In the genomic region with DNA sequence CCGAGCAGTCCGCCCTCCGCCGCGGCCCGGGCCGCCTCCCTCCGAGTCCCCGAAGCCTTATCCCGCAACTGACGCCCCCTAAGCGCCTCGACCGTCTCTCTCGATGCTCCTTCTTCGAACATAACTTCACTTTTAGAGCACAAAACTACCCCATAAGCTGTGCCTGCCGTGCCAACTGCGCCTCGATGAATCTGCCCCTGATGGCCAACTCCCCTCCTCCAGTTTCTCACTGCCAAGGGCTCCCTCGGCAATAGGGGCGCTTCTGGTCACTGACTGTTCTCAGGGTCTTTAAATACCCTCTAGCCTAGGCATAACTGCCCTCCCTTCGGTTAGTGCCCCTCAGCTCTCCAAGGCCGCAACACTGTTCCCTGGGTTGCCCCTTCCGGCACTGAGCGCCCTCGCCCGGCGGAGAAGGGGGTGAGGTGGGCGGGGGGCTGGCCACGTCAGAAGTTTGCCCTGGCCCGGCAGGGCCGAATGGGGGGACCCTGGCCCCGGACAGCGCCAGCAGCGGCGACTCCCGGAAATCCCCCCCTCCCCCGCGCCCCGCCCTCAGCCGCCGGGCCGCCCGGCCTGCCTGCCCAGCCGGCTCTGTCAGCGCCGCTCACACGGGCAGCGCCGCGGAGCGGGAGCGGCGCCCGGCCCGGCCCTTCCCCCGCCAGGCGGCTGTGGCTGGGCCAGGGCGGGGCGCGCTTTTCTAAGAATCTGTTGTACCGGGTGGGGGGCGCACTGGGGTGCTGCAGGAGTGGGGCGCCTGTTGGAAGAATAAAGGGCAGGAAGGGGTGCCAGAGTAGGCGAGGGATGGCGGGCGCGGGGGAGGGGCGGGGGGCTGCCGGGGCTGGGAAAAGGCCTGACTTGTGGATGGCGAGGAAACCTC, we compare ENCODE assay signal across 8 cellular contexts. TPM values are rescaled to one million over a fixed set of nuclear protein-coding genes. Genes with fewer than 3 reads are reported as not detected.
A peak's percentile ranks its signal among the peaks of the same experiment; 100 is the strongest.
DNase-seq lines count a peak whose midpoint lies in the region; ATAC-seq and TF ChIP-seq lines count a peak whose summit lies in the region.

No MANE protein-coding gene starts in this region.

- no peaks in the 10 kb centered on the region for H3K9me3 Mint-ChIP-seq in activated CD8-positive, alpha-beta T cell treated with anti-CD3 and anti-CD28 coated beads for 36 hours

- H3K9ac ChIP-seq in Loucy (ENCODE audit: low read depth, low read length, poor library complexity, severe bottlenecking), result peak overlapping the region; percentile 89

- peaks cover 4% of the 10 kb centered on the region for H3K36me3 Mint-ChIP-seq in activated CD8-positive, alpha-beta T cell treated with anti-CD3 and anti-CD28 coated beads for 36 hours (ENCODE audit: low read depth)

- intact Hi-C loops in activated CD8-positive, alpha-beta T cell treated with anti-CD3 and anti-CD28 coated beads for 36 hours (cut with micrococcal nuclease), result no loop called here

- CTCF ChIA-PET in activated CD8-positive, alpha-beta T cell treated with anti-CD3 and anti-CD28 coated beads for 36 hours (lab: Charles Lee), result interaction anchor here (1.2 to 4.0 kb wide), 7 partner anchors 10 to 62 kb away, joined by 3 to 38 read pairs (median 6); partner anchors contain the start of genes CSAD and ESPL1

- peak overlapping the region; percentile 94 for H3K4me2 ChIP-seq in Loucy (ENCODE audit: low read depth, low read length, poor library complexity, severe bottlenecking)

- H3K79me2 ChIP-seq in Loucy (ENCODE audit: insufficient read depth, low read length), result no peaks in the 10 kb centered on the region

- H3K27me3 ChIP-seq in Loucy (ENCODE audit: insufficient read depth, low read length, poor library complexity, severe bottlenecking), result no peaks in the 10 kb centered on the region
- H3K27me3 ChIP-seq in esophagus (ENCODE audit: control insufficient read depth in 1 of 2, insufficient read depth in 2 of 2, low read length in 2 of 2), result no peaks in the 10 kb centered on the region
- no peaks in the 10 kb centered on the region for H3K27me3 ChIP-seq in upper lobe of left lung

- WGBS in esophagus, 2 donors, result 1% methylated on average over 62 to 71 of the region's 71 CpGs
- 1% methylated on average over 21 to 67 of the region's 71 CpGs for whole genome bisulfite sequencing in upper lobe of left lung, 2 donors

- POLR2A ChIA-PET in activated CD8-positive, alpha-beta T cell treated with anti-CD3 and anti-CD28 coated beads for 36 hours (lab: Charles Lee), result interaction anchor here (1.7 to 7.7 kb wide), 7 partner anchors 13 to 102 kb away, joined by 6 to 78 read pairs (median 21); partner anchors contain the start of genes ESPL1, ITGB7 and MYG1

- H3K36me3 ChIP-seq in Loucy (ENCODE audit: insufficient read depth, low read length) (no peaks in the 10 kb centered on the region), esophagus (ENCODE audit: control insufficient read depth in 2 of 2, insufficient read depth in 2 of 2, low read length in 1 of 2) (no peaks in the 10 kb centered on the region), upper lobe of left lung (peaks cover 0 to 3% (median 0%) of the 10 kb centered on the region in 4 donors)

- no peaks in the 10 kb centered on the region for H3K9me3 ChIP-seq in Loucy (ENCODE audit: insufficient read depth, low read depth, low read length)
- no peaks in the 10 kb centered on the region for H3K9me3 ChIP-seq in esophagus (ENCODE audit: control insufficient read depth in 2 of 2, insufficient read depth in 1 of 2, low read depth in 1 of 2, low read length in 1 of 2)
- no peaks in the 10 kb centered on the region for H3K9me3 ChIP-seq in upper lobe of left lung

- peaks cover 70% of the 10 kb centered on the region for H3K4me1 Mint-ChIP-seq in activated CD8-positive, alpha-beta T cell treated with anti-CD3 and anti-CD28 coated beads for 36 hours (ENCODE audit: low read depth)

- no peaks in the 10 kb centered on the region for H3K27me3 Mint-ChIP-seq in activated CD8-positive, alpha-beta T cell treated with anti-CD3 and anti-CD28 coated beads for 36 hours

- DNase-seq in DMS53 (lab: John Stamatoyannopoulos, UW), result peak; percentile 82
- no peak for DNase-seq in DMS53 treated with DMSO at 0.1 percent for 48 hours (lab: John Stamatoyannopoulos, UW; ENCODE audit: unreplicated experiment)
- peak; percentile 66 for DNase-seq in activated CD8-positive, alpha-beta T cell treated with anti-CD3 and anti-CD28 coated beads for 36 hours
- DNase-seq in mucosa of gallbladder (ENCODE audit: low spot score), result peak; percentile 70
- peak; percentile 80 to 96 for DNase-seq in upper lobe of left lung

- TF ChIP-seq CTCF in Loucy (conservative IDR thresholded peaks at IDR 0.05; ENCODE audit: low read length) (peak; percentile 54), upper lobe of left lung (IDR thresholded peaks at IDR 0.05) (peak in 3 of 6 experiments; percentile 25)
- TF ChIP-seq CTCF in activated CD8-positive, alpha-beta T cell treated with anti-CD3 and anti-CD28 coated beads for 36 hours (IDR thresholded peaks at IDR 0.05), result no peak

- H3K4me3 ChIP-seq in Loucy (ENCODE audit: low read length, poor library complexity, severe bottlenecking), result peak overlapping the region; percentile 87
- H3K4me3 ChIP-seq in esophagus (ENCODE audit: low read depth in 1 of 2, low read length in 2 of 2), result peak overlapping the region; percentile 58 to 75
- H3K4me3 ChIP-seq in upper lobe of left lung, result peak overlapping the region; percentile 56 to 83 (median 70)

- peak overlapping the region; percentile 92 for H3K4me3 Mint-ChIP-seq in activated CD8-positive, alpha-beta T cell treated with anti-CD3 and anti-CD28 coated beads for 36 hours

- no peaks in the 10 kb centered on the region for H3K9me2 ChIP-seq in Loucy (replicated peaks; ENCODE audit: low read depth, low read length)

- peaks cover 15% of the 10 kb centered on the region for H3F3A ChIP-seq in Loucy (ENCODE audit: low read depth)

- peak in 3 of 4 donors; percentile 19 to 79 (median 75) for TF ChIP-seq POLR2A in upper lobe of left lung (IDR thresholded peaks at IDR 0.05)

- H3K27ac Mint-ChIP-seq in activated CD8-positive, alpha-beta T cell treated with anti-CD3 and anti-CD28 coated beads for 36 hours, result peak overlapping the region; percentile 96

- peaks cover 51% of the 10 kb centered on the region for H3K4me1 ChIP-seq in Loucy (ENCODE audit: insufficient read depth, low read length, poor library complexity, severe bottlenecking)
- peaks cover 15 to 39% of the 10 kb centered on the region in 2 donors for H3K4me1 ChIP-seq in esophagus (ENCODE audit: control insufficient read depth in 2 of 2, insufficient read depth in 2 of 2, low read length in 1 of 2)
- peaks cover 66 to 95% (median 71%) of the 10 kb centered on the region in 4 donors for H3K4me1 ChIP-seq in upper lobe of left lung

- TF ChIP-seq EP300 in upper lobe of left lung (IDR thresholded peaks at IDR 0.05), result peak in 1 of 4 donors; percentile 24

- H4K20me1 ChIP-seq in Loucy (ENCODE audit: insufficient read depth, low read length, poor library complexity, severe bottlenecking), result no peaks in the 10 kb centered on the region

- H2AFZ ChIP-seq in Loucy (ENCODE audit: low read length), result peak overlapping the region; percentile 100

- ATAC-seq in GM21717 (IDR thresholded peaks at IDR 0.05; ENCODE audit: unreplicated experiment), result peak; percentile 32
- ATAC-seq in activated CD8-positive, alpha-beta T cell treated with anti-CD3 and anti-CD28 coated beads for 36 hours, result peak; percentile 9
- peak; percentile 52 to 76 for ATAC-seq in upper lobe of left lung (ENCODE audit: low FRiP score in 2 of 2)

- H3K27ac ChIP-seq in esophagus (ENCODE audit: low read depth in 2 of 2, low read length in 1 of 2) (peak overlapping the region; percentile 99 to 100), upper lobe of left lung (peak overlapping the region; percentile 98 to 100 (median 99))

RNA-seq across cellular contexts. Expression of gene RARG, which starts 10.6 kb away (rescaled TPM):
- total RNA-seq in activated CD8-positive, alpha-beta T cell treated with anti-CD3 and anti-CD28 coated beads for 36 hours, result 10 to 100 TPM; 19.7 to 20.3 TPM
- 100 to 1,000 TPM in 1 of 2 donors, 10 to 100 TPM in 1; 84.8 to 104 TPM for polyA plus RNA-seq in esophagus
- total RNA-seq in mucosa of gallbladder (41.8 TPM), upper lobe of left lung (10 to 100 TPM; 21.2 to 43.0 (median 32.1) TPM)

RNA-seq across cellular contexts. Expression of gene ITGB7, which starts 14.4 kb away (rescaled TPM):
- 100 to 1,000 TPM; 121 to 137 TPM for total RNA-seq in activated CD8-positive, alpha-beta T cell treated with anti-CD3 and anti-CD28 coated beads for 36 hours
- polyA plus RNA-seq in esophagus, result 1 to 10 TPM; 7.5 to 8.0 TPM
- total RNA-seq in mucosa of gallbladder (5.8 TPM), upper lobe of left lung (10 to 100 TPM in 1 of 6 donors, 1 to 10 TPM in 5; 3.1 to 12.9 (median 4.7) TPM)

RNA-seq across cellular contexts. Expression of gene CSAD, which starts 40.7 kb away (rescaled TPM):
- 10 to 100 TPM; 13.8 to 18.6 TPM for total RNA-seq in activated CD8-positive, alpha-beta T cell treated with anti-CD3 and anti-CD28 coated beads for 36 hours
- polyA plus RNA-seq in esophagus, result 10 to 100 TPM; 25.6 to 63.7 TPM
- 44.3 TPM for total RNA-seq in mucosa of gallbladder
- total RNA-seq in upper lobe of left lung, result 100 to 1,000 TPM in 1 of 6 donors, 10 to 100 TPM in 5; 19.8 to 164 (median 28.6) TPM

RNA-seq across cellular contexts. Expression of gene ZNF740, which starts 40.9 kb away (rescaled TPM):
- total RNA-seq in activated CD8-positive, alpha-beta T cell treated with anti-CD3 and anti-CD28 coated beads for 36 hours, result 10 to 100 TPM; 31.3 to 35.9 TPM
- polyA plus RNA-seq in esophagus, result 1 to 10 TPM; 4.7 to 5.3 TPM
- total RNA-seq in mucosa of gallbladder (40.4 TPM), upper lobe of left lung (10 to 100 TPM in 5 of 6 donors, 1 to 10 TPM in 1; 9.6 to 52.4 (median 24.0) TPM)

RNA-seq across cellular contexts. Expression of gene ESPL1, which starts 46.7 kb away (rescaled TPM):
- 10 to 100 TPM; 62.1 to 63.4 TPM for total RNA-seq in activated CD8-positive, alpha-beta T cell treated with anti-CD3 and anti-CD28 coated beads for 36 hours
- 10 to 100 TPM; 43.8 to 66.1 TPM for polyA plus RNA-seq in esophagus
- total RNA-seq in mucosa of gallbladder, result 1.5 TPM
- 1 to 10 TPM; 1.5 to 5.3 (median 2.1) TPM for total RNA-seq in upper lobe of left lung

Comparison
In these comparisons a context has a peak if more than half of its experiments do, and no peak if none do; other contexts are left out.
1. ATAC-seq: peak in every context shown above with its lines; median percentile 64 in upper lobe of left lung; 32 in GM21717; 9 in activated CD8-positive, alpha-beta T cell treated with anti-CD3 and anti-CD28 coated beads for 36 hours.
2. RNA of gene ITGB7, which starts 14.4 kb away (total RNA-seq): 121 to 137 TPM in activated CD8-positive, alpha-beta T cell treated with anti-CD3 and anti-CD28 coated beads for 36 hours; 5.8 TPM in mucosa of gallbladder (single experiment) and 3.1 to 12.9 TPM in upper lobe of left lung; every median in the first group is over 4 times any median in the second.
3. Peak in every context shown above with its lines, with median percentiles within 50 percentile points of each other: H3K4me3 ChIP-seq.